Comparison of ENCODE assay signal across 11 cellular contexts in the genomic region with DNA sequence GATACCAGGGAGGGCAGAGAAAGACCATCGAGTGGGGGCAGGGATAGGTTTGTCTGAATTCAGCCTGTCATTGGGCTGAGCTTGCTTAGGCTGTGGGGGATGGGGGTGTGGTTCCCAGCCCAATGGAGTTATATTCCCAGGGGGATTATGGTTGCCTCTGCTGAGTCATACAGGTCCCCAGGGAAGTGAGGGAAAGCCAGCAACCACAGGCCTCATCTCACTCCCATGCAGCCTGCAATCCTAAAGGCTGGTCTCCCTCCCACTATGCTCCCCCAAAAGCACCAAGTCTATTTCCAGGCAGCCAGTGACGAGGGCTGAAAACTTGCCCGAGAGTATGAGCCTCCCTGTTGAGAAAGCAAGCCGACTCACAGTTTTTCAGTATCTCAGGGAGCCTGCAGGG. TPM values are rescaled to one million over a fixed set of nuclear protein-coding genes. Genes with fewer than 3 reads are reported as not detected.
DNase-seq lines count a peak whose midpoint lies in the region; ATAC-seq and TF ChIP-seq lines count a peak whose summit lies in the region.
"Had no signal": no experiment of that assay in that cellular context is flagged by ENCODE, and none has a peak within 500 bp of the region (broad histone marks: within the 10 kb centered on the region; RNA-seq: fewer than 3 reads in every experiment).

No MANE protein-coding gene starts in this region.

- H3K36me3 ChIP-seq in GM23338 (ENCODE audit: insufficient read depth) (no peaks in the 10 kb centered on the region), endodermal cell (ENCODE audit: control insufficient read depth, insufficient read depth, low read length) (no peaks in the 10 kb centered on the region), aorta (ENCODE audit: control insufficient read depth in 1 of 2, insufficient read depth in 2 of 2, low read length in 1 of 2) (no peaks in the 10 kb centered on the region)
- H3K36me3 ChIP-seq: lower lobe of right lung had no signal

- ATAC-seq in GM23338 (peak; percentile 90), aorta (ENCODE audit: low FRiP score) (no peak)
- ATAC-seq in activated CD4-positive, CD25-positive, alpha-beta regulatory T cell treated with anti-CD3 and anti-CD28 coated beads, Interleukin-2, amount 50 U/mL, for 24 hours, result no peak
- no peak for ATAC-seq in stimulated activated effector memory CD8-positive, alpha-beta T cell treated with anti-CD3 and anti-CD28 coated beads, Interleukin-12 subunit alpha, Interleukin-12 subunit beta, amount 100 ng/mL, for 72 hours
- ATAC-seq: lower lobe of right lung had no signal

- no peaks in the 10 kb centered on the region for H3K79me2 ChIP-seq in GM23338 (replicated peaks; ENCODE audit: insufficient read depth)

- H3K9me3 Mint-ChIP-seq in GM23338 (peaks cover 32% of the 10 kb centered on the region), endodermal cell (peaks cover 30% of the 10 kb centered on the region)
- H3K9me3 Mint-ChIP-seq in stimulated activated effector memory CD8-positive, alpha-beta T cell treated with anti-CD3 and anti-CD28 coated beads, Interleukin-12 subunit alpha, Interleukin-12 subunit beta, amount 100 ng/mL, for 72 hours, result no peaks in the 10 kb centered on the region

- WGBS in endodermal cell (ENCODE audit: insufficient coverage in 1 of 2, insufficient read length in 1 of 2), 2 experiments, result 39 to 40% methylated on average over 1 to 4 of the region's 4 CpGs
- WGBS in aorta, 2 donors, result 33 to 34% methylated on average over 4 of the region's 4 CpGs

- peak overlapping the region; percentile 78 for H3K9ac ChIP-seq in endodermal cell (ENCODE audit: extremely low read depth, low read length, poor library complexity, severe bottlenecking)

- H3K27ac Mint-ChIP-seq in GM23338, result peak overlapping the region; percentile 90
- H3K27ac Mint-ChIP-seq in endodermal cell, result peak overlapping the region; percentile 99
- H3K27ac Mint-ChIP-seq in stimulated activated effector memory CD8-positive, alpha-beta T cell treated with anti-CD3 and anti-CD28 coated beads, Interleukin-12 subunit alpha, Interleukin-12 subunit beta, amount 100 ng/mL, for 72 hours, result no peak overlapping the region

- peaks cover 3% of the 10 kb centered on the region; the same call in 1 of the 2 replicates for H3K9me2 ChIP-seq in GM23338 (ENCODE audit: insufficient read depth)

- no peaks in the 10 kb centered on the region; the same call in 1 of the 2 replicates for H3K4me1 ChIP-seq in GM23338 (ENCODE audit: insufficient read depth)
- peaks cover 17% of the 10 kb centered on the region for H3K4me1 ChIP-seq in endodermal cell (ENCODE audit: control insufficient read depth, insufficient read depth, low read length)
- no peaks in the 10 kb centered on the region for H3K4me1 ChIP-seq in aorta (ENCODE audit: control insufficient read depth in 1 of 2, insufficient read depth in 2 of 2, low read length in 2 of 2)
- H3K4me1 ChIP-seq: lower lobe of right lung had no signal

- DNase-seq in GM23338 (ENCODE audit: low spot score), result peak; percentile 51
- DNase-seq in NCI-H2171 treated with DMSO at 0.1 percent for 48 hours (lab: John Stamatoyannopoulos, UW), result peak; percentile 68
- peak; percentile 93 for DNase-seq in endodermal cell
- DNase-seq in smooth muscle cell of the brain vasculature (ENCODE audit: low read depth, low spot score), result peak; percentile 58
- DNase-seq in stimulated activated effector memory CD8-positive, alpha-beta T cell treated with anti-CD3 and anti-CD28 coated beads, Interleukin-12 subunit alpha, Interleukin-12 subunit beta, amount 100 ng/mL, for 72 hours (ENCODE audit: low spot score in 2 of 2), result no peak
- no peak for DNase-seq in aorta
- DNase-seq: activated effector memory CD4-positive, alpha-beta T cell treated with Interleukin-2 at 50 U/mL for 16 hours; lower lobe of right lung; NCI-H748 treated with DMSO at 0.1 percent for 48 hours had no signal

- peaks cover 21% of the 10 kb centered on the region for H3K36me3 Mint-ChIP-seq in GM23338 (ENCODE audit: low read depth)
- H3K36me3 Mint-ChIP-seq in endodermal cell (ENCODE audit: low read depth), result peaks cover 12% of the 10 kb centered on the region
- H3K36me3 Mint-ChIP-seq in stimulated activated effector memory CD8-positive, alpha-beta T cell treated with anti-CD3 and anti-CD28 coated beads, Interleukin-12 subunit alpha, Interleukin-12 subunit beta, amount 100 ng/mL, for 72 hours, result no peaks in the 10 kb centered on the region

- H3K4me3 ChIP-seq in GM23338, result no peak overlapping the region
- H3K4me3 ChIP-seq in endodermal cell (ENCODE audit: low read length), result peak overlapping the region; percentile 71
- H3K4me3 ChIP-seq in aorta (ENCODE audit: low read length in 2 of 2), result no peak overlapping the region
- H3K4me3 ChIP-seq: lower lobe of right lung, skin epidermis had no signal

- no peaks in the 10 kb centered on the region for H4K20me1 ChIP-seq in GM23338 (replicated peaks; ENCODE audit: insufficient read depth)

- no peak for TF ChIP-seq CTCF in GM23338 (conservative IDR thresholded peaks at IDR 0.05; ENCODE audit: low read depth in 2 of 2)
- TF ChIP-seq CTCF in endodermal cell (conservative IDR thresholded peaks at IDR 0.05), result peak; percentile 36

- H3K27me3 ChIP-seq in GM23338 (ENCODE audit: insufficient read depth) (no peaks in the 10 kb centered on the region), endodermal cell (ENCODE audit: control insufficient read depth, insufficient read depth, low read length, poor library complexity, severe bottlenecking) (no peaks in the 10 kb centered on the region), aorta (ENCODE audit: control insufficient read depth in 1 of 2, insufficient read depth in 2 of 2, low read length in 1 of 2) (no peaks in the 10 kb centered on the region)

- peaks cover 26% of the 10 kb centered on the region for H3K9me3 ChIP-seq in endodermal cell (ENCODE audit: control insufficient read depth, low read length)
- H3K9me3 ChIP-seq in aorta (ENCODE audit: control insufficient read depth, low read length), result peaks cover 2% of the 10 kb centered on the region
- H3K9me3 ChIP-seq: lower lobe of right lung had no signal

- H3K27me3 Mint-ChIP-seq in GM23338 (ENCODE audit: insufficient read depth, low read depth, poor library complexity) (peaks cover 2% of the 10 kb centered on the region), endodermal cell (ENCODE audit: insufficient read depth) (peaks cover 3% of the 10 kb centered on the region)

- intact Hi-C loops in aorta (cut with DNase I), result no loop called here

- H3K4me3 Mint-ChIP-seq in GM23338 (no peak overlapping the region), endodermal cell (peak overlapping the region; percentile 12)
- no peak overlapping the region for H3K4me3 Mint-ChIP-seq in stimulated activated effector memory CD8-positive, alpha-beta T cell treated with anti-CD3 and anti-CD28 coated beads, Interleukin-12 subunit alpha, Interleukin-12 subunit beta, amount 100 ng/mL, for 72 hours

- peaks cover 20% of the 10 kb centered on the region for H3K4me1 Mint-ChIP-seq in GM23338
- H3K4me1 Mint-ChIP-seq in endodermal cell, result peaks cover 31% of the 10 kb centered on the region
- H3K4me1 Mint-ChIP-seq in stimulated activated effector memory CD8-positive, alpha-beta T cell treated with anti-CD3 and anti-CD28 coated beads, Interleukin-12 subunit alpha, Interleukin-12 subunit beta, amount 100 ng/mL, for 72 hours, result no peaks in the 10 kb centered on the region

- H2AFZ ChIP-seq in GM23338, result peak overlapping the region; percentile 78

- peak overlapping the region; percentile 52; the same call in 1 of the 2 replicates for H3K4me2 ChIP-seq in GM23338

- no peak overlapping the region for H3K27ac ChIP-seq in GM23338 (ENCODE audit: low read depth)
- no peak overlapping the region for H3K27ac ChIP-seq in endodermal cell (ENCODE audit: low read depth, low read length)
- H3K27ac ChIP-seq in aorta (ENCODE audit: low read depth in 1 of 2, low read length in 2 of 2), result no peak overlapping the region
- H3K27ac ChIP-seq: lower lobe of right lung, skin epidermis had no signal

- no peaks in the 10 kb centered on the region for H3F3A ChIP-seq in GM23338 (replicated peaks; ENCODE audit: low read depth)

TF ChIP-seq in GM23338, 12 proteins besides CTCF, POLR2A, EP300 and RAD21:
- TF ChIP-seq JUNB (IDR thresholded peaks at IDR 0.05; ENCODE audit: unreplicated experiment), result no peak
- TF ChIP-seq EZH2phosphoT487 (IDR thresholded peaks at IDR 0.05; ENCODE audit: unreplicated experiment), result no peak
- no peak for TF ChIP-seq STAT1 (IDR thresholded peaks at IDR 0.05; ENCODE audit: unreplicated experiment)
- no peak for TF ChIP-seq POLR2AphosphoS5 (IDR thresholded peaks at IDR 0.05; ENCODE audit: low read depth)
- TF ChIP-seq, protein P1, sequence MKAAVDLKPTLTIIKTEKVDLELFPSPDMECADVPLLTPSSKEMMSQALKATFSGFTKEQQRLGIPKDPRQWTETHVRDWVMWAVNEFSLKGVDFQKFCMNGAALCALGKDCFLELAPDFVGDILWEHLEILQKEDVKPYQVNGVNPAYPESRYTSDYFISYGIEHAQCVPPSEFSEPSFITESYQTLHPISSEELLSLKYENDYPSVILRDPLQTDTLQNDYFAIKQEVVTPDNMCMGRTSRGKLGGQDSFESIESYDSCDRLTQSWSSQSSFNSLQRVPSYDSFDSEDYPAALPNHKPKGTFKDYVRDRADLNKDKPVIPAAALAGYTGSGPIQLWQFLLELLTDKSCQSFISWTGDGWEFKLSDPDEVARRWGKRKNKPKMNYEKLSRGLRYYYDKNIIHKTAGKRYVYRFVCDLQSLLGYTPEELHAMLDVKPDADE (IDR thresholded peaks at IDR 0.05), result no peak
- TF ChIP-seq CREB1 (CRISPR knock-in tag; IDR thresholded peaks at IDR 0.05; ENCODE audit: low read depth), result peak; percentile 45

RNA-seq across cellular contexts. Expression of a gene that starts 39.3 kb away (rescaled TPM):
- total RNA-seq in GM23338 (2014; rRNA removed; shearing (Covaris generic)), result not detected in 2 replicates
- polyA plus RNA-seq in GM23338 (2016; fragmentation: Nextera tagmentation; extraction: Ambion mirVana) (not detected in 2 replicates), aorta (not detected)
- total RNA-seq in endodermal cell (not detected), aorta (not detected)
- not detected for polyA plus RNA-seq in endodermal cell (2013, experiment 1 of 2)
- polyA plus RNA-seq in endodermal cell (2013, experiment 2 of 2), result not detected
- total RNA-seq: lower lobe of right lung had no signal

Comparison
In these comparisons a context has a peak if more than half of its experiments do, and no peak if none do; other contexts are left out.
1. DNase-seq: peak in GM23338 (single experiment), NCI-H2171 treated with DMSO at 0.1 percent for 48 hours (single experiment), endodermal cell (single experiment) and smooth muscle cell of the brain vasculature (single experiment); none in stimulated activated effector memory CD8-positive, alpha-beta T cell treated with anti-CD3 and anti-CD28 coated beads, Interleukin-12 subunit alpha, Interleukin-12 subunit beta, amount 100 ng/mL, for 72 hours (0 of 2) and aorta (0 of 2).